9 cellular contexts compared by ENCODE assay signal in genomic region chr12:57894577-57895292, GRCh38. TPM values are rescaled to one million over a fixed set of nuclear protein-coding genes. Genes with fewer than 3 reads are reported as not detected.
DNase-seq lines count a peak whose midpoint lies in the region; ATAC-seq and TF ChIP-seq lines count a peak whose summit lies in the region.
"Had no signal": no experiment of that assay in that cellular context is flagged by ENCODE, and none has a peak within 500 bp of the region (broad histone marks: within the 10 kb centered on the region; RNA-seq: fewer than 3 reads in every experiment).

No MANE protein-coding gene starts in this region.

- H3K9me2 ChIP-seq in GM23338 (ENCODE audit: insufficient read depth): no peaks in the 10 kb centered on the region

- H3K4me2 ChIP-seq in GM23338: 0 out of 2 replicates have a peak overlapping the region, but pooled peaks have one; percentile 53

- H3K36me3 ChIP-seq in GM23338 (ENCODE audit: insufficient read depth): no peaks in the 10 kb centered on the region
- no peaks in the 10 kb centered on the region for H3K36me3 ChIP-seq in duodenal mucosa (ENCODE audit: control insufficient read depth in 1 of 2, insufficient read depth in 2 of 2, low read length in 2 of 2)
- no peaks in the 10 kb centered on the region for H3K36me3 ChIP-seq in psoas muscle (ENCODE audit: insufficient read depth in 1 of 2, low read depth in 1 of 2)

- H3K79me2 ChIP-seq in GM23338 (replicated peaks; ENCODE audit: insufficient read depth): no peaks in the 10 kb centered on the region

- H3K4me3 Mint-ChIP-seq in GM23338: peak overlapping the region; percentile 50; the same call in 1 of the 3 replicates

- no peak overlapping the region for H3K27ac Mint-ChIP-seq in GM23338

- WGBS in psoas muscle, 3 donors: 41 to 51% (median 41%) methylated on average over 5 of the region's 5 CpGs

- H3K4me1 Mint-ChIP-seq in GM23338: peaks cover 43% of the 10 kb centered on the region

- no peaks in the 10 kb centered on the region; the same call in 2 of the 3 replicates for H3K36me3 Mint-ChIP-seq in GM23338 (ENCODE audit: low read depth)

- peaks cover 21% of the 10 kb centered on the region; the same call in 1 of the 2 replicates for H3K27me3 ChIP-seq in GM23338 (ENCODE audit: insufficient read depth)
- H3K27me3 ChIP-seq in duodenal mucosa (ENCODE audit: control insufficient read depth in 1 of 2, insufficient read depth in 2 of 2, low read length in 2 of 2): no peaks in the 10 kb centered on the region
- H3K27me3 ChIP-seq in psoas muscle (ENCODE audit: insufficient read depth in 3 of 3, low read length in 2 of 3): no peaks in the 10 kb centered on the region

- 0 out of 2 replicates have a peak, but pooled peaks cover 6% of the 10 kb centered on the region for H3F3A ChIP-seq in GM23338 (replicated peaks; ENCODE audit: low read depth)

- H3K4me3 ChIP-seq in GM23338: no peak overlapping the region
- H3K4me3 ChIP-seq in duodenal mucosa (ENCODE audit: low read depth in 1 of 2, low read length in 2 of 2): peak overlapping the region in 1 of 2 donors; percentile 37
- H3K4me3 ChIP-seq in psoas muscle: peak overlapping the region; percentile 42

- H3K27ac ChIP-seq in GM23338 (ENCODE audit: low read depth) (no peak overlapping the region), duodenal mucosa (ENCODE audit: low read depth, low read length) (peak overlapping the region; percentile 86), psoas muscle (peak overlapping the region; percentile 94)

- intact Hi-C loops in psoas muscle (cut with DNase I): loop anchor here in 1 of 2 donors (2.0 kb wide), 1 partner anchor 62 kb away; no protein-coding TSS in a partner anchor

- H3K9me3 ChIP-seq in duodenal mucosa (ENCODE audit: control insufficient read depth in 1 of 2, low read length in 2 of 2): no peaks in the 10 kb centered on the region
- H3K9me3 ChIP-seq in psoas muscle: no peaks in the 10 kb centered on the region

- no peak for DNase-seq in GM23338 (ENCODE audit: low spot score)
- DNase-seq in NCI-H446 treated with DMSO at 0.1 percent for 48 hours (lab: John Stamatoyannopoulos, UW): peak; percentile 91
- DNase-seq in psoas muscle: no peak
- no peak for DNase-seq in GOT3 (lab: John Stamatoyannopoulos, UW)
- no peak for DNase-seq in RKO (ENCODE audit: low spot score)
- DNase-seq: effector memory CD4-positive, alpha-beta T cell had no signal

- no peak for ATAC-seq in GM23338
- ATAC-seq in psoas muscle: peak; percentile 31 to 49 (median 40)
- ATAC-seq in GM21529 (IDR thresholded peaks at IDR 0.05; ENCODE audit: unreplicated experiment): no peak
- no peak for ATAC-seq in GM21447 (IDR thresholded peaks at IDR 0.05; ENCODE audit: unreplicated experiment)

- no peak for TF ChIP-seq CTCF in GM23338 (conservative IDR thresholded peaks at IDR 0.05; ENCODE audit: low read depth in 2 of 2)
- TF ChIP-seq CTCF in psoas muscle (IDR thresholded peaks at IDR 0.05): no peak

- H3K4me1 ChIP-seq in GM23338 (ENCODE audit: insufficient read depth) (peaks cover 23% of the 10 kb centered on the region), duodenal mucosa (ENCODE audit: control insufficient read depth in 1 of 2, insufficient read depth in 2 of 2, low read length in 2 of 2) (peaks cover 66 to 77% of the 10 kb centered on the region in 2 donors), psoas muscle (peaks cover 77% of the 10 kb centered on the region)

- H2AFZ ChIP-seq in GM23338: peak overlapping the region; percentile 92; the same call in 1 of the 2 replicates

- H3K9ac ChIP-seq in duodenal mucosa (ENCODE audit: low read depth in 1 of 2, low read length in 2 of 2): peak overlapping the region in 1 of 2 donors; percentile 58

- peaks cover 26% of the 10 kb centered on the region for H3K27me3 Mint-ChIP-seq in GM23338 (ENCODE audit: insufficient read depth, low read depth, poor library complexity)

- no peaks in the 10 kb centered on the region for H3K9me3 Mint-ChIP-seq in GM23338

- H4K20me1 ChIP-seq in GM23338 (replicated peaks; ENCODE audit: insufficient read depth): no peaks in the 10 kb centered on the region

TF ChIP-seq in GM23338, 12 proteins besides CTCF, POLR2A, EP300 and RAD21 (continues in another document):
- TF ChIP-seq REST (IDR thresholded peaks at IDR 0.05; ENCODE audit: unreplicated experiment): no peak

RNA-seq across cellular contexts. Expression of gene ATP23, which starts 46.6 kb away (rescaled TPM):
- total RNA-seq in GM23338 (2014; rRNA removed; shearing (Covaris generic)): 14.7 and 22.4 TPM in 2 replicates
- polyA plus RNA-seq in GM23338 (2016; fragmentation: Nextera tagmentation; extraction: Ambion mirVana) (21.0 and 22.1 TPM in 2 replicates), psoas muscle (10 to 100 TPM in 1 of 3 donors, 1 to 10 TPM in 2; 6.3 to 28.8 (median 8.7) TPM)
- total RNA-seq in psoas muscle: 10 to 100 TPM in 2 of 4 donors, 1 to 10 TPM in 2; 7.4 to 13.5 (median 9.5) TPM

RNA-seq across cellular contexts. Expression of gene CTDSP2, which starts 48.2 kb away (rescaled TPM):
- 66.3 and 81.9 TPM in 2 replicates for total RNA-seq in GM23338 (2014; rRNA removed; shearing (Covaris generic))
- 20.8 and 22.8 TPM in 2 replicates for polyA plus RNA-seq in GM23338 (2016; fragmentation: Nextera tagmentation; extraction: Ambion mirVana)
- total RNA-seq in psoas muscle: 10 to 100 TPM; 71.3 to 91.8 (median 80.0) TPM
- 10 to 100 TPM; 13.9 to 64.7 (median 44.5) TPM for polyA plus RNA-seq in psoas muscle

Comparison
In these comparisons a context has a peak if more than half of its experiments do, and no peak if none do; other contexts are left out.
1. ATAC-seq: peak in psoas muscle (4 of 4); none in GM23338 (single experiment), GM21529 (single experiment) and GM21447 (single experiment).